Comparison of ENCODE assay signal across 19 cellular contexts in the genomic region with DNA sequence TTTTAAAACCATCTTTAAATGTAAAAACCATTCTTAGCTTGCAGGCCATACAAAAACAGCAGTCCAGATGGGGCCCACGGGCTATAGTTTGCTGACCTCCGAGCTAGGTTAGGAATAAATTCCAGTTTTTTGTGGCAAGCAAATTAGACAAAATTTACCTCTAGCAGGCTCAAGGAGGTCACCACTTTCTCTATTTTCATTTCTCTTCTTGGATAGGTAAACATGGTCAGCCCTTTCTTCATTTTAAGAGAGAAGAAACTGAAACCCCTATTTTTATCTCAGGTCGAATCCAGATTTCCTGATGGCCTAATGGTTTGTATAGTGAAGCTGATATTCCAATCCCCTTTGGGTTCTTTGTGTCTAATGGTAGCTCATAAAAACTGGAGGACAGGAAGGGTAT. TPM values are rescaled to one million over a fixed set of nuclear protein-coding genes. Genes with fewer than 3 reads are reported as not detected.
DNase-seq lines count a peak whose midpoint lies in the region; ATAC-seq and FAIRE-seq lines count a peak whose summit lies in the region.
"Had no signal": no experiment of that assay in that cellular context is flagged by ENCODE, and none has a peak within 500 bp of the region (broad histone marks: within the 10 kb centered on the region; RNA-seq: fewer than 3 reads in every experiment).

No MANE protein-coding gene starts in this region.

- H3K27ac Mint-ChIP-seq in activated T-cell treated with anti-CD3 and anti-CD28 coated beads, Interleukin-2, amount 50 U/mL, for 72 hours: peak overlapping the region; percentile 71
- H3K27ac Mint-ChIP-seq in stimulated activated naive B cell treated with anti-CD40 and anti-IgM and Interleukin-4, amounts not matched to agents 10 μg/mL and 1 μg/mL and 100 μg/mL, for 72 hours: peak overlapping the region; percentile 9
- H3K27ac Mint-ChIP-seq: HFFc6 had no signal

- H3K4me1 Mint-ChIP-seq in activated T-cell treated with anti-CD3 and anti-CD28 coated beads, Interleukin-2, amount 50 U/mL, for 72 hours (ENCODE audit: low read depth): peaks cover 21% of the 10 kb centered on the region
- H3K4me1 Mint-ChIP-seq in stimulated activated naive B cell treated with anti-CD40 and anti-IgM and Interleukin-4, amounts not matched to agents 10 μg/mL and 1 μg/mL and 100 μg/mL, for 72 hours: peaks cover 15 to 22% of the 10 kb centered on the region in 2 donors

- FAIRE-seq in urothelium cell line (lab: Jason Lieb, UNC): no peak
- FAIRE-seq: A204.1, H54, HTR-8/SVneo had no signal

- H3K36me3 Mint-ChIP-seq in activated T-cell treated with anti-CD3 and anti-CD28 coated beads, Interleukin-2, amount 50 U/mL, for 72 hours (ENCODE audit: insufficient read depth in 2 of 2): peaks cover 3 to 21% of the 10 kb centered on the region in 2 donors
- H3K36me3 Mint-ChIP-seq in stimulated activated naive B cell treated with anti-CD40 and anti-IgM and Interleukin-4, amounts not matched to agents 10 μg/mL and 1 μg/mL and 100 μg/mL, for 72 hours: peaks cover 16 to 29% of the 10 kb centered on the region in 2 donors

- H3K27me3 Mint-ChIP-seq in activated T-cell treated with anti-CD3 and anti-CD28 coated beads, Interleukin-2, amount 50 U/mL, for 72 hours (ENCODE audit: low read depth): no peaks in the 10 kb centered on the region
- H3K27me3 Mint-ChIP-seq in stimulated activated naive B cell treated with anti-CD40 and anti-IgM and Interleukin-4, amounts not matched to agents 10 μg/mL and 1 μg/mL and 100 μg/mL, for 72 hours: no peaks in the 10 kb centered on the region
- H3K27me3 Mint-ChIP-seq: IgD-negative memory B cell had no signal

- H3K4me3 Mint-ChIP-seq in activated T-cell treated with anti-CD3 and anti-CD28 coated beads, Interleukin-2, amount 50 U/mL, for 72 hours: no peak overlapping the region
- H3K4me3 Mint-ChIP-seq in stimulated activated naive B cell treated with anti-CD40 and anti-IgM and Interleukin-4, amounts not matched to agents 10 μg/mL and 1 μg/mL and 100 μg/mL, for 72 hours: no peak overlapping the region
- H3K4me3 Mint-ChIP-seq: CD8-positive, alpha-beta T cell; HFFc6 had no signal

- ATAC-seq in activated T-cell treated with anti-CD3 and anti-CD28 coated beads, Interleukin-2, amount 50 U/mL, for 72 hours (replicated peaks in 1 of 2): no peak
- ATAC-seq in GM21367 (IDR thresholded peaks at IDR 0.05; ENCODE audit: unreplicated experiment) (peak; percentile 47), HG03280 (IDR thresholded peaks at IDR 0.05; ENCODE audit: unreplicated experiment) (peak; percentile 57), HG02938 (IDR thresholded peaks at IDR 0.05; ENCODE audit: unreplicated experiment) (no peak)
- no peak for ATAC-seq in stimulated activated naive B cell treated with anti-CD40 and anti-IgM and Interleukin-4, amounts not matched to agents 10 μg/mL and 1 μg/mL and 100 μg/mL, for 72 hours (replicated peaks)
- ATAC-seq: CD8-positive, alpha-beta T cell; SK-N-SH treated with all-trans-retinoic acid at 6 μM for 48 hours had no signal

- H3K9me3 Mint-ChIP-seq in activated T-cell treated with anti-CD3 and anti-CD28 coated beads, Interleukin-2, amount 50 U/mL, for 72 hours: no peaks in the 10 kb centered on the region
- no peaks in the 10 kb centered on the region for H3K9me3 Mint-ChIP-seq in stimulated activated naive B cell treated with anti-CD40 and anti-IgM and Interleukin-4, amounts not matched to agents 10 μg/mL and 1 μg/mL and 100 μg/mL, for 72 hours
- H3K9me3 Mint-ChIP-seq: CD8-positive, alpha-beta T cell; HFFc6; IgD-negative memory B cell had no signal

- no peak for DNase-seq in activated T-cell treated with anti-CD3 and anti-CD28 coated beads, Interleukin-2, amount 50 U/mL, for 72 hours
- DNase-seq in activated T-cell treated with anti-CD3 and anti-CD28 coated beads, Interleukin-2, amount 50 U/mL, for 48 hours: no peak
- DNase-seq in stimulated activated naive B cell treated with anti-CD40 and anti-IgM and Interleukin-4, amounts not matched to agents 10 μg/mL and 1 μg/mL and 100 μg/mL, for 72 hours: no peak
- no peak for DNase-seq in urothelium cell line (ENCODE audit: low spot score)
- DNase-seq in foreskin melanocyte: no peak
- DNase-seq: CD8-positive, alpha-beta T cell; HFFc6; NCI-H1930; NCI-H69; NK-92 treated with Interleukin-12 subunit alpha and Interleukin-12 subunit beta, amount 100 ng/mL, for 24 hours; SHP77 had no signal

RNA-seq across cellular contexts. Expression of a gene that starts 10.7 kb away (rescaled TPM):
- 10 to 100 TPM; 13.2 to 15.2 TPM for total RNA-seq in activated T-cell treated with anti-CD3 and anti-CD28 coated beads, Interleukin-2, amount 50 U/mL, for 72 hours

RNA-seq across cellular contexts. Expression of a gene that starts 10.9 kb away (rescaled TPM):
- total RNA-seq in activated T-cell treated with anti-CD3 and anti-CD28 coated beads, Interleukin-2, amount 50 U/mL, for 72 hours: 10 to 100 TPM; 24.4 to 29.8 TPM

RNA-seq across cellular contexts. Expression of a gene that starts 17.7 kb away (rescaled TPM):
- total RNA-seq in activated T-cell treated with anti-CD3 and anti-CD28 coated beads, Interleukin-2, amount 50 U/mL, for 72 hours: 1 to 10 TPM; 6.5 to 7.1 TPM

RNA-seq across cellular contexts. Expression of a gene that starts 43.8 kb away (rescaled TPM):
- total RNA-seq in activated T-cell treated with anti-CD3 and anti-CD28 coated beads, Interleukin-2, amount 50 U/mL, for 72 hours: 10 to 100 TPM; 11.6 to 11.8 TPM

Comparison
In these comparisons a context has a peak if more than half of its experiments do, and no peak if none do; other contexts are left out.
1. ATAC-seq: peak in GM21367 (single experiment) and HG03280 (single experiment); none in activated T-cell treated with anti-CD3 and anti-CD28 coated beads, Interleukin-2, amount 50 U/mL, for 72 hours (0 of 2), stimulated activated naive B cell treated with anti-CD40 and anti-IgM and Interleukin-4, amounts not matched to agents 10 μg/mL and 1 μg/mL and 100 μg/mL, for 72 hours (0 of 2) and HG02938 (single experiment).